Comparison of ENCODE assay signal across 20 cellular contexts in the genomic region with DNA sequence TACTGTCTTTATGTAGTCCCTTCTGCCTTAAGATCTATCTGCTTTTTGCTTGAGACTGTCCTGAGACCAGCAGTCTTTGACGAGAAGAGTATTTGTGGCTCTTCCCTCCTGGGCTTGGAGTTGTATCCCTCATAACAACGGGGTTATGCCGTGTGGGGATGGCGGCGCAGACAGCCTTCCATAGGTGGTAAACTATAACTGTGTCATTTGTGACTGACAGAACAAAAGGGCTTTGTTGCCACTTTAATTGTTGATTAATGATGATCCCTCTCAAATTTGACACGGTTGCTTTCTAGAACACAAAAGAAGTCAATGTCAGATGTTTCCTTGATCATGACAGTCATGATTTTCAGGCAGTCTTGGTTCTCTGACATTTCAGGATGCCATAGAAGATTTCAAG.
DNase-seq lines count a peak whose midpoint lies in the region; ATAC-seq and TF ChIP-seq lines count a peak whose summit lies in the region.
"Had no signal": no experiment of that assay in that cellular context is flagged by ENCODE, and none has a peak within 500 bp of the region (broad histone marks: within the 10 kb centered on the region; RNA-seq: fewer than 3 reads in every experiment).

No MANE protein-coding gene starts in this region.

- no peak overlapping the region for H3K4me3 Mint-ChIP-seq in GM23338
- no peak overlapping the region for H3K4me3 Mint-ChIP-seq in endothelial cell (ENCODE audit: unreplicated experiment)
- H3K4me3 Mint-ChIP-seq in neural progenitor cell: no peak overlapping the region
- H3K4me3 Mint-ChIP-seq: CD4-positive, alpha-beta memory T cell; natural killer cell treated with Interleukin-12 subunit alpha and Interleukin-12 subunit beta and Interleukin-15 and Interleukin-18, amount 100 ng/mL, for 72 hours; stimulated activated naive CD8-positive, alpha-beta T cell treated with anti-CD3 and anti-CD28 coated beads, Interleukin-15, Interleukin-2, amounts not matched to agents 100 ng/mL and 50 ng/mL, for 24 hours had no signal

- H3K27ac Mint-ChIP-seq in GM23338 (peak overlapping the region; percentile 3; the same call in 1 of the 2 replicates), endothelial cell (ENCODE audit: unreplicated experiment) (peak overlapping the region; percentile 34), neural progenitor cell (peak overlapping the region; percentile 22)
- H3K27ac Mint-ChIP-seq: stimulated activated naive CD8-positive, alpha-beta T cell treated with anti-CD3 and anti-CD28 coated beads, Interleukin-15, Interleukin-2, amounts not matched to agents 100 ng/mL and 50 ng/mL, for 24 hours had no signal

- no peak overlapping the region for H3K9ac ChIP-seq in neural progenitor cell

- H3K9me3 ChIP-seq in neural progenitor cell (ENCODE audit: low read depth): no peaks in the 10 kb centered on the region
- H3K9me3 ChIP-seq: left ventricle myocardium inferior had no signal

- ATAC-seq in GM23338: no peak
- no peak for ATAC-seq in GM19467 (IDR thresholded peaks at IDR 0.05; ENCODE audit: unreplicated experiment)
- ATAC-seq: natural killer cell treated with Interleukin-12 subunit alpha and Interleukin-12 subunit beta and Interleukin-15 and Interleukin-18, amount 100 ng/mL, for 72 hours had no signal

- DNase-seq in GM23338 (ENCODE audit: low spot score) (no peak), NCI-H748 (lab: John Stamatoyannopoulos, UW; ENCODE audit: unreplicated experiment) (peak; percentile 62), endothelial cell (ENCODE audit: low spot score) (no peak), neural progenitor cell (ENCODE audit: low spot score) (no peak), NCI-H187 treated with DMSO at 0.1 percent for 48 hours (lab: John Stamatoyannopoulos, UW) (no peak), cardiac septum (ENCODE audit: low spot score) (no peak)
- DNase-seq: activated CD4-positive, alpha-beta T cell treated with anti-CD3 and anti-CD28 coated beads, Interleukin-2, amount 50 U/mL, for 1 hour; activated effector memory CD4-positive, alpha-beta T cell treated with Interleukin-2 at 50 U/mL for 16 hours; CD4-positive, alpha-beta memory T cell; cerebellar nuclear complex; hypothalamus; KBM-7; left ventricle myocardium inferior; MM.1S; NCI-H2171 treated with DMSO at 0.1 percent for 48 hours; NCI-H524; posterior cingulate gyrus had no signal

- H3K9me3 Mint-ChIP-seq in GM23338 (no peaks in the 10 kb centered on the region; the same call in 1 of the 3 replicates), endothelial cell (ENCODE audit: unreplicated experiment) (no peaks in the 10 kb centered on the region), neural progenitor cell (no peaks in the 10 kb centered on the region)
- H3K9me3 Mint-ChIP-seq: CD4-positive, alpha-beta memory T cell; natural killer cell treated with Interleukin-12 subunit alpha and Interleukin-12 subunit beta and Interleukin-15 and Interleukin-18, amount 100 ng/mL, for 72 hours; stimulated activated naive CD8-positive, alpha-beta T cell treated with anti-CD3 and anti-CD28 coated beads, Interleukin-15, Interleukin-2, amounts not matched to agents 100 ng/mL and 50 ng/mL, for 24 hours had no signal

- H3K27me3 ChIP-seq in GM23338 (ENCODE audit: insufficient read depth): no peaks in the 10 kb centered on the region
- no peaks in the 10 kb centered on the region for H3K27me3 ChIP-seq in neural progenitor cell

- intact Hi-C loops in cardiac septum (cut with DNase I): loop anchor here (5.0 to 10.0 kb wide), 2 partner anchors 50 to 128 kb away; no protein-coding TSS in a partner anchor

- peaks cover 93% of the 10 kb centered on the region for H4K20me1 ChIP-seq in GM23338 (replicated peaks; ENCODE audit: insufficient read depth)
- H4K20me1 ChIP-seq in neural progenitor cell (ENCODE audit: low read depth): peaks cover 87% of the 10 kb centered on the region

- TF ChIP-seq CTCF in GM23338 (conservative IDR thresholded peaks at IDR 0.05; ENCODE audit: low read depth in 2 of 2) (no peak), endothelial cell (IDR thresholded peaks at IDR 0.05; ENCODE audit: unreplicated experiment) (no peak), neural progenitor cell (IDR thresholded peaks at IDR 0.05) (no peak)

- H3K4me3 ChIP-seq in GM23338 (no peak overlapping the region), neural progenitor cell (no peak overlapping the region)
- H3K4me3 ChIP-seq: left ventricle myocardium inferior had no signal

- H3K27ac ChIP-seq in GM23338 (ENCODE audit: low read depth): no peak overlapping the region
- no peak overlapping the region for H3K27ac ChIP-seq in neural progenitor cell
- H3K27ac ChIP-seq: left ventricle myocardium inferior had no signal

- H3K36me3 Mint-ChIP-seq in GM23338 (ENCODE audit: low read depth) (no peaks in the 10 kb centered on the region; the same call in 2 of the 3 replicates), endothelial cell (ENCODE audit: low read depth, unreplicated experiment) (no peaks in the 10 kb centered on the region), neural progenitor cell (peaks cover 5% of the 10 kb centered on the region)
- H3K36me3 Mint-ChIP-seq: CD4-positive, alpha-beta memory T cell; natural killer cell treated with Interleukin-12 subunit alpha and Interleukin-12 subunit beta and Interleukin-15 and Interleukin-18, amount 100 ng/mL, for 72 hours had no signal

- H3K9me2 ChIP-seq in GM23338 (ENCODE audit: insufficient read depth): no peaks in the 10 kb centered on the region

- H3K4me1 ChIP-seq in GM23338 (ENCODE audit: insufficient read depth) (peaks cover 92% of the 10 kb centered on the region), neural progenitor cell (peaks cover 75% of the 10 kb centered on the region)

- H3K4me1 Mint-ChIP-seq in GM23338 (peaks cover 93% of the 10 kb centered on the region), endothelial cell (ENCODE audit: unreplicated experiment) (peaks cover 77% of the 10 kb centered on the region), neural progenitor cell (peaks cover 76% of the 10 kb centered on the region)

- H3K27me3 Mint-ChIP-seq in GM23338 (ENCODE audit: insufficient read depth, low read depth, poor library complexity) (peaks cover 55% of the 10 kb centered on the region), endothelial cell (ENCODE audit: unreplicated experiment) (peaks cover 7% of the 10 kb centered on the region), neural progenitor cell (ENCODE audit: insufficient read depth, low read depth) (peaks cover 7% of the 10 kb centered on the region)
- H3K27me3 Mint-ChIP-seq: CD4-positive, alpha-beta memory T cell; natural killer cell treated with Interleukin-12 subunit alpha and Interleukin-12 subunit beta and Interleukin-15 and Interleukin-18, amount 100 ng/mL, for 72 hours; stimulated activated naive CD8-positive, alpha-beta T cell treated with anti-CD3 and anti-CD28 coated beads, Interleukin-15, Interleukin-2, amounts not matched to agents 100 ng/mL and 50 ng/mL, for 24 hours had no signal

- peak overlapping the region; percentile 42; the same call in 1 of the 2 replicates for H3K4me2 ChIP-seq in GM23338
- H3K4me2 ChIP-seq in neural progenitor cell: no peak overlapping the region

- peaks cover 100% of the 10 kb centered on the region for H3K79me2 ChIP-seq in GM23338 (replicated peaks; ENCODE audit: insufficient read depth)
- H3K79me2 ChIP-seq in neural progenitor cell (ENCODE audit: low read depth): peaks cover 99% of the 10 kb centered on the region

- H3K36me3 ChIP-seq in GM23338 (ENCODE audit: insufficient read depth) (peaks cover 5% of the 10 kb centered on the region; the same call in 1 of the 2 replicates), neural progenitor cell (no peaks in the 10 kb centered on the region)
- H3K36me3 ChIP-seq: left ventricle myocardium inferior had no signal

- H3F3A ChIP-seq in GM23338 (replicated peaks; ENCODE audit: low read depth) (peaks cover 9% of the 10 kb centered on the region; the same call in 1 of the 2 replicates), neural progenitor cell (ENCODE audit: low read depth) (peaks cover 22% of the 10 kb centered on the region)

- H2AFZ ChIP-seq in GM23338 (no peak overlapping the region), neural progenitor cell (replicated peaks) (no peak overlapping the region)

TF ChIP-seq in GM23338, 12 proteins besides CTCF, POLR2A, EP300 and RAD21:
- 0 out of 2 replicates have a peak, but pooled peaks have one; percentile 3 for TF ChIP-seq POLR2AphosphoS5 (IDR thresholded peaks at IDR 0.05; ENCODE audit: low read depth)
- TF ChIP-seq, protein P1, sequence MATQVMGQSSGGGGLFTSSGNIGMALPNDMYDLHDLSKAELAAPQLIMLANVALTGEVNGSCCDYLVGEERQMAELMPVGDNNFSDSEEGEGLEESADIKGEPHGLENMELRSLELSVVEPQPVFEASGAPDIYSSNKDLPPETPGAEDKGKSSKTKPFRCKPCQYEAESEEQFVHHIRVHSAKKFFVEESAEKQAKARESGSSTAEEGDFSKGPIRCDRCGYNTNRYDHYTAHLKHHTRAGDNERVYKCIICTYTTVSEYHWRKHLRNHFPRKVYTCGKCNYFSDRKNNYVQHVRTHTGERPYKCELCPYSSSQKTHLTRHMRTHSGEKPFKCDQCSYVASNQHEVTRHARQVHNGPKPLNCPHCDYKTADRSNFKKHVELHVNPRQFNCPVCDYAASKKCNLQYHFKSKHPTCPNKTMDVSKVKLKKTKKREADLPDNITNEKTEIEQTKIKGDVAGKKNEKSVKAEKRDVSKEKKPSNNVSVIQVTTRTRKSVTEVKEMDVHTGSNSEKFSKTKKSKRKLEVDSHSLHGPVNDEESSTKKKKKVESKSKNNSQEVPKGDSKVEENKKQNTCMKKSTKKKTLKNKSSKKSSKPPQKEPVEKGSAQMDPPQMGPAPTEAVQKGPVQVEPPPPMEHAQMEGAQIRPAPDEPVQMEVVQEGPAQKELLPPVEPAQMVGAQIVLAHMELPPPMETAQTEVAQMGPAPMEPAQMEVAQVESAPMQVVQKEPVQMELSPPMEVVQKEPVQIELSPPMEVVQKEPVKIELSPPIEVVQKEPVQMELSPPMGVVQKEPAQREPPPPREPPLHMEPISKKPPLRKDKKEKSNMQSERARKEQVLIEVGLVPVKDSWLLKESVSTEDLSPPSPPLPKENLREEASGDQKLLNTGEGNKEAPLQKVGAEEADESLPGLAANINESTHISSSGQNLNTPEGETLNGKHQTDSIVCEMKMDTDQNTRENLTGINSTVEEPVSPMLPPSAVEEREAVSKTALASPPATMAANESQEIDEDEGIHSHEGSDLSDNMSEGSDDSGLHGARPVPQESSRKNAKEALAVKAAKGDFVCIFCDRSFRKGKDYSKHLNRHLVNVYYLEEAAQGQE (IDR thresholded peaks at IDR 0.05; ENCODE audit: unreplicated experiment): no peak
